17 cellular contexts compared by ENCODE assay signal in the genomic region with DNA sequence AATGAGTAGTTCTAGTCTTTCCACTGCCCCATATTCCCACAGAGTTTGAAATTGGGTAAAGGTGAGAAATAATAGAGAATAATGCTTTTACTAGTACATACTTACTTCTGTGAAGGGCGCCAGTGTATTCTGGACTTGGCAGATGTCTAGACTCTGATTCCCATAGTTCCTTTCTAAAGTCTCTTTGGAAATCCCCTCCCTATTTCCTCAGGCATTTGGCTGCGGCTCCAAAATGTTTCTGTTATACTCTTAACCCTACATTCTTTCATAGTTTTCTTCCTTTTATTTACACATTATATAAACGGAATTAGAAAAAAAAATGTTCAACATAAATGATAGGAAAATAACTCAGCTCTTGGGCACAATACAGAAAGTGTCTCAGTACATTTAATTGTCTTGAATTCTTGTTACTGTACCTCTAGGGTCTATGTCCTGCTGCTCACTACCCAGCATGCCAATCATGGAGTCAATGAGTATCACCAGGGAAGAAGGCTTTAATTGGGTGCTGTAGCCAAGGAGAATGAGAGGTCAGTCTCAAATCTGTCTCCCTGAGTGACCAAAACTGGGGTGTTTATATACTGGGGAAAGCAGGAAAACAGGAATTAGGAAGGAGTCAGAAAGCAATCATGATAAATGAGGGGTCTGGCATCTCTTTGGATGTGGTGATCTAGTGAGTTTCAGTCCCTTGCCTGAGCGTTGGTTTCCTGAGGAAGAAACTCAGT.
"Had no signal": no experiment of that assay in that cellular context is flagged by ENCODE, and none has a peak within 500 bp of the region (broad histone marks: within the 10 kb centered on the region; RNA-seq: fewer than 3 reads in every experiment).

No MANE protein-coding gene starts in this region.

- H3K27ac ChIP-seq: psoas muscle, sigmoid colon, upper lobe of left lung had no signal

- ATAC-seq: activated T-cell treated with anti-CD3 and anti-CD28 coated beads, Interleukin-2, amount 50 U/mL, for 4 hours; left ventricle myocardium superior; psoas muscle; stimulated activated naive CD8-positive, alpha-beta T cell treated with anti-CD3 and anti-CD28 coated beads, Interleukin-15, amount 100 ng/mL, for 72 hours; WTC11 had no signal

- DNase-seq: activated CD4-positive, alpha-beta memory T cell treated with anti-CD3 and anti-CD28 coated beads, Interleukin-2, amount 10 ng/mL, durations not matched to agents 7 days and 5 days; activated CD4-positive, alpha-beta T cell treated with anti-CD3 and anti-CD28 coated beads for 4 hours; activated effector memory CD4-positive, alpha-beta T cell treated with Interleukin-2 at 50 U/mL for 16 hours; activated naive CD4-positive, alpha-beta T cell treated with anti-CD3 and anti-CD28 coated beads, Interleukin-2, amount 50 U/mL, for 16 hours; activated T-cell treated with anti-CD3 and anti-CD28 coated beads, Interleukin-2, amount 50 U/mL, for 4 hours; central memory CD4-positive, alpha-beta T cell; cortex of kidney; effector memory CD4-positive, alpha-beta T cell; foreskin fibroblast; hypothalamus; left ventricle myocardium superior; psoas muscle; sigmoid colon; stimulated activated CD4-positive, alpha-beta T cell treated with anti-CD3 and anti-CD28 coated beads, Interleukin-1b, Interleukin-23, amount 100 ng/mL, for 48 hours; stimulated activated naive CD8-positive, alpha-beta T cell treated with anti-CD3 and anti-CD28 coated beads, Interleukin-15, amount 100 ng/mL, for 72 hours; upper lobe of left lung had no signal

- H3K9me3 ChIP-seq: psoas muscle, sigmoid colon, upper lobe of left lung had no signal

- H3K27me3 ChIP-seq: sigmoid colon, upper lobe of left lung had no signal

- H3K36me3 ChIP-seq: sigmoid colon, upper lobe of left lung had no signal

- H3K4me1 ChIP-seq: psoas muscle, upper lobe of left lung had no signal

- H3K4me3 ChIP-seq: psoas muscle, sigmoid colon, upper lobe of left lung had no signal
